17 cellular contexts compared by ENCODE assay signal in the genomic region with DNA sequence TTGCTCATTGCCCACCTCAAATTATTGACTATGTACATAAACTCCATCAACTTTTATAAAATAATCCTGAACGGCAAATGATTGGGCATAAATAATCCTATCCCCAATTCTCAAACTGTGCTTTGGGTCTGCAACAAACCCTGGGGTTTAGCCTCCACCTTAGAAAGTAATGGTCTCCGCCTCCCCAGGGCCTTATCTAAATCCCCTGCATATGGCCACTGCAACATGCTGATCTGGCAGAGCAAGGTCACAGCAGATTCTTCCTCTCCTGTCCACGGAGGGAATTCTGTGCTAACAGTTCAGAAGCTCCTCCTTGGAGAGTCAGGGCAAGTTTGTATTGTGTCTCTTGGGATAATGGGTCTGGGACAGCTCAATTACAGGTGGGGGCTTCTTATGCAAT. TPM values are rescaled to one million over a fixed set of nuclear protein-coding genes. Genes with fewer than 3 reads are reported as not detected.
DNase-seq lines count a peak whose midpoint lies in the region; ATAC-seq and TF ChIP-seq lines count a peak whose summit lies in the region.
"Had no signal": no experiment of that assay in that cellular context is flagged by ENCODE, and none has a peak within 500 bp of the region (broad histone marks: within the 10 kb centered on the region; RNA-seq: fewer than 3 reads in every experiment).

No MANE protein-coding gene starts in this region.

- peaks cover 10% of the 10 kb centered on the region for H3K4me1 ChIP-seq in OCI-LY1 (ENCODE audit: insufficient read depth, low read length, severe bottlenecking)

- H3K4me1 Mint-ChIP-seq in Calu3 (ENCODE audit: low read depth, unreplicated experiment) (peaks cover 77% of the 10 kb centered on the region), natural killer cell (peaks cover 65 to 66% of the 10 kb centered on the region in 2 donors)
- H3K4me1 Mint-ChIP-seq in central memory CD8-positive, alpha-beta T cell: peaks cover 72% of the 10 kb centered on the region

- H3K4me3 Mint-ChIP-seq in Calu3 (ENCODE audit: low read depth, unreplicated experiment): peak overlapping the region; percentile 21
- H3K4me3 Mint-ChIP-seq in central memory CD8-positive, alpha-beta T cell: no peak overlapping the region
- no peak overlapping the region for H3K4me3 Mint-ChIP-seq in natural killer cell

- H4K20me1 ChIP-seq in OCI-LY1 (ENCODE audit: insufficient read depth, low read length): peaks cover 10% of the 10 kb centered on the region; the same call in 1 of the 2 replicates

- peaks cover 100% of the 10 kb centered on the region for H3K36me3 ChIP-seq in OCI-LY1 (ENCODE audit: insufficient read depth, low read length)

- H3K27me3 ChIP-seq in OCI-LY1 (ENCODE audit: insufficient read depth, low read length): no peaks in the 10 kb centered on the region
- H3K27me3 ChIP-seq: BLaER1 treated with 17β-estradiol and CSF1 and Interleukin-3, amounts not matched to agents 10 nM and 100 nM; upper lobe of left lung had no signal

- H3K27ac Mint-ChIP-seq in Calu3 (ENCODE audit: unreplicated experiment) (no peak overlapping the region), natural killer cell (peak overlapping the region; percentile 98 to 99)
- H3K27ac Mint-ChIP-seq in central memory CD8-positive, alpha-beta T cell (ENCODE audit: low read depth): peak overlapping the region; percentile 82

- H3F3A ChIP-seq in OCI-LY1 (ENCODE audit: insufficient read depth, low read length): peaks cover 5% of the 10 kb centered on the region; the same call in 1 of the 2 replicates

- no peak overlapping the region for H2AFZ ChIP-seq in OCI-LY1 (ENCODE audit: low read length)

- peaks cover 15% of the 10 kb centered on the region for H3K79me2 ChIP-seq in OCI-LY1 (ENCODE audit: insufficient read depth, low read length)

- BruUV-seq in Calu3 (replicated peaks; lab: Mats Ljungman, UMichigan): no TSS peak

- intact Hi-C loops in Calu3 (cut with micrococcal nuclease; ENCODE audit: unreplicated experiment) (no loop called here), natural killer cell (cut with micrococcal nuclease) (no loop called here)

- H3K4me3 ChIP-seq in OCI-LY1 (ENCODE audit: low read depth, low read length, poor library complexity, severe bottlenecking): no peak overlapping the region
- H3K4me3 ChIP-seq: BLaER1 treated with 17β-estradiol and CSF1 and Interleukin-3, amounts not matched to agents 10 nM and 100 nM; upper lobe of left lung had no signal

- H3K27me3 Mint-ChIP-seq in Calu3 (ENCODE audit: unreplicated experiment): no peaks in the 10 kb centered on the region
- H3K27me3 Mint-ChIP-seq in central memory CD8-positive, alpha-beta T cell: no peaks in the 10 kb centered on the region
- H3K27me3 Mint-ChIP-seq in natural killer cell (ENCODE audit: low read depth in 2 of 2): no peaks in the 10 kb centered on the region

- CTCF ChIA-PET in Calu3 (lab: Charles Lee): interaction anchor here (1.5 kb wide), 1 partner anchor 8 kb away, joined by 3 read pairs; no protein-coding TSS in a partner anchor

- no peaks in the 10 kb centered on the region for H3K9me3 ChIP-seq in OCI-LY1 (ENCODE audit: low read length)
- H3K9me3 ChIP-seq: BLaER1 treated with 17β-estradiol and CSF1 and Interleukin-3, amounts not matched to agents 10 nM and 100 nM; upper lobe of left lung had no signal

- no peak overlapping the region for H3K27ac ChIP-seq in OCI-LY1 (ENCODE audit: low read depth, low read length, poor library complexity, severe bottlenecking)
- H3K27ac ChIP-seq: upper lobe of left lung had no signal

- no peaks in the 10 kb centered on the region for H3K9me2 ChIP-seq in OCI-LY1 (ENCODE audit: low read depth, low read length)

- ATAC-seq in central memory CD8-positive, alpha-beta T cell (replicated peaks; ENCODE audit: extremely low read depth, poor library complexity, severe bottlenecking): no peak
- no peak for ATAC-seq in natural killer cell

- DNase-seq in Calu3 (no peak), natural killer cell (no peak), cortex of kidney (lab: John Stamatoyannopoulos, UW) (no peak), MV-4-11 (lab: John Stamatoyannopoulos, UW) (no peak), NCI-H510A (lab: John Stamatoyannopoulos, UW) (no peak)
- no peak for DNase-seq in central memory CD8-positive, alpha-beta T cell (ENCODE audit: low spot score in 2 of 2)
- DNase-seq: EL, NCI-H2081, NCI-H748 treated with DMSO at 0.1 percent for 48 hours, T-helper 9 cell, upper lobe of left lung had no signal

- H3K4me2 ChIP-seq in OCI-LY1 (ENCODE audit: low read length): peak overlapping the region; percentile 6; the same call in 1 of the 2 replicates

- TF ChIP-seq CTCF in Calu3 (IDR thresholded peaks at IDR 0.05; ENCODE audit: unreplicated experiment): no peak
- no peak for TF ChIP-seq CTCF in OCI-LY1 (IDR thresholded peaks at IDR 0.05; ENCODE audit: low read length)
- no peak for TF ChIP-seq CTCF in natural killer cell (IDR thresholded peaks at IDR 0.05)

- H3K36me3 Mint-ChIP-seq in Calu3 (ENCODE audit: insufficient read depth, unreplicated experiment) (peaks cover 95% of the 10 kb centered on the region), natural killer cell (peaks cover 40% of the 10 kb centered on the region)
- peaks cover 83% of the 10 kb centered on the region for H3K36me3 Mint-ChIP-seq in central memory CD8-positive, alpha-beta T cell (ENCODE audit: insufficient read depth)

- no peak overlapping the region for H3K9ac ChIP-seq in OCI-LY1 (ENCODE audit: low read length)

- no peaks in the 10 kb centered on the region for H3K9me3 Mint-ChIP-seq in Calu3 (ENCODE audit: low read depth, unreplicated experiment)
- H3K9me3 Mint-ChIP-seq in central memory CD8-positive, alpha-beta T cell: no peaks in the 10 kb centered on the region
- H3K9me3 Mint-ChIP-seq in natural killer cell: no peaks in the 10 kb centered on the region

RNA-seq across cellular contexts. Expression of gene FXYD4, which starts 18.4 kb away (rescaled TPM):
- total RNA-seq in Calu3 (2022): not detected in 2 replicates
- not detected for total RNA-seq in natural killer cell
- total RNA-seq: epithelial cell of proximal tubule, HT1080, MCF 10A, pulmonary artery endothelial cell had no signal

RNA-seq across cellular contexts. Expression of gene HNRNPF, which starts 19.1 kb away (rescaled TPM):
- total RNA-seq in Calu3 (2022) (256 and 275 TPM in 2 replicates), natural killer cell (100 to 1,000 TPM; 122 to 160 (median 125) TPM)

RNA-seq across cellular contexts. Expression of gene ZNF487, which starts 47.0 kb away (rescaled TPM):
- total RNA-seq in Calu3 (2022): 2.5 and 3.4 TPM in 2 replicates
- 10 to 100 TPM; 19.1 to 30.8 (median 22.8) TPM for total RNA-seq in natural killer cell
